ENCODE assay signal across 11 cellular contexts in the genomic region with DNA sequence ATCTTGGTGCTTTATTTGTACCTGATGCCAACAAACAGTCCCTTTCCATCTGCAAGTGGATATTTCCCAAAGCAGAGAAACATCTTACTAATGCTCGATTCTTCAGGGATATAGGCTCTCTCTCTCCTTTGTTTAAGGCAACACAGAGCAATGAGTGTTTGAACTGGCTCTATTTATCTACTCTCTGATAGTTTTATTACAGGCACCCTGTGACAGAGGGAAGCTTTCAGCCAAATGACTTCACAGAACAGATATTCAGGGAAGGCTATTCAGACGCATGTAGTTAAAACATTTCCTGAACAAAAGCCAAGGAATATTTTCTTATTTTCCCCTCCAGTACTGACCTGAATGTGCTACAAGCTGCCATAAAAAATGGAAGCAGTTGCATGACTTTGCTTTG.
A peak's percentile ranks its signal among the peaks of the same experiment; 100 is the strongest.
DNase-seq lines count a peak whose midpoint lies in the region; ATAC-seq and TF ChIP-seq lines count a peak whose summit lies in the region.
"Had no signal": no experiment of that assay in that cellular context is flagged by ENCODE, and none has a peak within 500 bp of the region (broad histone marks: within the 10 kb centered on the region; RNA-seq: fewer than 3 reads in every experiment).

No MANE protein-coding gene starts in this region.

- H3F3A ChIP-seq in smooth muscle cell (ENCODE audit: low read depth) = peaks cover 7% of the 10 kb centered on the region

- no peak for TF ChIP-seq POLR2A in ovary (IDR thresholded peaks at IDR 0.05)

- no peak overlapping the region for H3K4me3 Mint-ChIP-seq in glutamatergic neuron (ENCODE audit: unreplicated experiment)

- H3K79me2 ChIP-seq in smooth muscle cell (ENCODE audit: low read depth) = no peaks in the 10 kb centered on the region

- TF ChIP-seq CTCF in RWPE2 (IDR thresholded peaks at IDR 0.05; ENCODE audit: poor library complexity, severe bottlenecking) = no peak
- TF ChIP-seq CTCF in smooth muscle cell (IDR thresholded peaks at IDR 0.05; ENCODE audit: borderline replicate concordance, insufficient read depth, poor library complexity, severe bottlenecking) = no peak
- no peak for TF ChIP-seq CTCF in glutamatergic neuron (IDR thresholded peaks at IDR 0.05; ENCODE audit: partially characterized antibody, unreplicated experiment)
- no peak for TF ChIP-seq CTCF in ovary (IDR thresholded peaks at IDR 0.05)

- H4K20me1 ChIP-seq in smooth muscle cell (ENCODE audit: low read depth) = no peaks in the 10 kb centered on the region

- DNase-seq in HuH-7 (ENCODE audit: low spot score) (peak; percentile 13), RWPE2 (ENCODE audit: low spot score) (no peak), Right ventricle myocardium superior (no peak), smooth muscle cell (lab: John Stamatoyannopoulos, UW; ENCODE audit: unreplicated experiment) (no peak), HPDE6-E6E7 (ENCODE audit: extremely low spot score) (no peak), glutamatergic neuron (no peak), ovary (no peak)
- DNase-seq: activated CD8-positive, alpha-beta memory T cell treated with anti-CD3 and anti-CD28 coated beads for 24 hours; GOT3; SIG-M5 had no signal

- no peaks in the 10 kb centered on the region for H3K9me3 ChIP-seq in RWPE2 (ENCODE audit: severe bottlenecking)
- H3K9me3 ChIP-seq in smooth muscle cell (replicated peaks; ENCODE audit: low read depth) = no peaks in the 10 kb centered on the region
- no peaks in the 10 kb centered on the region for H3K9me3 ChIP-seq in ovary

- ATAC-seq in RWPE2 (ENCODE audit: low read depth) (peak; percentile 29; the same call in 1 of the 3 replicates), Right ventricle myocardium superior (ENCODE audit: poor library complexity) (peak; percentile 81)
- ATAC-seq in activated CD4-positive, CD25-positive, alpha-beta regulatory T cell treated with anti-CD3 and anti-CD28 coated beads, Interleukin-2, amount 50 U/mL, for 24 hours = no peak

- peak overlapping the region; percentile 11 for H3K9ac ChIP-seq in smooth muscle cell (ENCODE audit: low read depth)

- H2AFZ ChIP-seq in smooth muscle cell (ENCODE audit: low read depth) = peak overlapping the region; percentile 31

- H3K4me1 ChIP-seq in RWPE2 (ENCODE audit: insufficient read depth, poor library complexity, severe bottlenecking) = no peaks in the 10 kb centered on the region
- peaks cover 2% of the 10 kb centered on the region for H3K4me1 ChIP-seq in smooth muscle cell (ENCODE audit: low read depth)
- H3K4me1 ChIP-seq in ovary (ENCODE audit: insufficient read depth) = no peaks in the 10 kb centered on the region

- H3K27me3 ChIP-seq in RWPE2 (ENCODE audit: insufficient read depth, poor library complexity, severe bottlenecking) = no peaks in the 10 kb centered on the region
- no peaks in the 10 kb centered on the region for H3K27me3 ChIP-seq in smooth muscle cell (ENCODE audit: low read depth)
- H3K27me3 ChIP-seq in ovary = no peaks in the 10 kb centered on the region

- TF ChIP-seq EP300 in ovary (IDR thresholded peaks at IDR 0.05) = no peak

- no peak overlapping the region for H3K4me3 ChIP-seq in RWPE2 (ENCODE audit: severe bottlenecking)
- H3K4me3 ChIP-seq in smooth muscle cell = no peak overlapping the region
- H3K4me3 ChIP-seq in ovary = no peak overlapping the region

- no peaks in the 10 kb centered on the region for H3K36me3 ChIP-seq in RWPE2 (ENCODE audit: low read depth)
- H3K36me3 ChIP-seq in smooth muscle cell (ENCODE audit: low read depth) = no peaks in the 10 kb centered on the region
- H3K36me3 ChIP-seq in ovary = no peaks in the 10 kb centered on the region

- 6% methylated on average over 2 of the region's 2 CpGs for WGBS in smooth muscle cell (ENCODE audit: low lambda C conversion rate)
- WGBS in ovary, 3 donors = 1 to 3% (median 2%) methylated on average over 2 of the region's 2 CpGs

- no peak overlapping the region for H3K27ac Mint-ChIP-seq in glutamatergic neuron (ENCODE audit: unreplicated experiment)

- H3K36me3 Mint-ChIP-seq in glutamatergic neuron (ENCODE audit: unreplicated experiment) = no peaks in the 10 kb centered on the region

- H3K27ac ChIP-seq in RWPE2 (ENCODE audit: poor library complexity, severe bottlenecking) = no peak overlapping the region
- H3K27ac ChIP-seq in smooth muscle cell (ENCODE audit: low read depth) = peak overlapping the region; percentile 80
- H3K27ac ChIP-seq in ovary = no peak overlapping the region

- peak overlapping the region; percentile 64 for H3K4me2 ChIP-seq in smooth muscle cell

- H3K9me3 Mint-ChIP-seq in glutamatergic neuron (ENCODE audit: unreplicated experiment) = peaks cover 2% of the 10 kb centered on the region

- intact Hi-C loops in Right ventricle myocardium superior (cut with DNase I) (no loop called here), ovary (cut with DNase I) (no loop called here)

- no peaks in the 10 kb centered on the region for H3K27me3 Mint-ChIP-seq in glutamatergic neuron (ENCODE audit: unreplicated experiment)

- no peaks in the 10 kb centered on the region for H3K4me1 Mint-ChIP-seq in glutamatergic neuron (ENCODE audit: low read depth, unreplicated experiment)

Comparison
In these comparisons a context has a peak if more than half of its experiments do, and no peak if none do; other contexts are left out.
1. ATAC-seq: peak in RWPE2 (single experiment) and Right ventricle myocardium superior (single experiment); none in activated CD4-positive, CD25-positive, alpha-beta regulatory T cell treated with anti-CD3 and anti-CD28 coated beads, Interleukin-2, amount 50 U/mL, for 24 hours (0 of 2).